9 cellular contexts compared by ENCODE assay signal in genomic region chrX:136694491-136695087, GRCh38. TPM values are rescaled to one million over a fixed set of nuclear protein-coding genes. Genes with fewer than 3 reads are reported as not detected.
A peak's percentile ranks its signal among the peaks of the same experiment; 100 is the strongest.
DNase-seq lines count a peak whose midpoint lies in the region; ATAC-seq and TF ChIP-seq lines count a peak whose summit lies in the region.
"Had no signal": no experiment of that assay in that cellular context is flagged by ENCODE, and none has a peak within 500 bp of the region (broad histone marks: within the 10 kb centered on the region; RNA-seq: fewer than 3 reads in every experiment).

No MANE protein-coding gene starts in this region.

- H3K36me3 ChIP-seq in thoracic aorta: peaks cover under 1% of the 10 kb centered on the region

- ATAC-seq in GM19025 (IDR thresholded peaks at IDR 0.05; ENCODE audit: low read depth, unreplicated experiment): peak; percentile 53
- peak; percentile 93 for ATAC-seq in HG03280 (IDR thresholded peaks at IDR 0.05; ENCODE audit: unreplicated experiment)
- ATAC-seq in thoracic aorta (ENCODE audit: insufficient number of reproducible peaks, low FRiP score, low read depth): no peak

- no peak overlapping the region for H3K27ac ChIP-seq in thoracic aorta

- no peaks in the 10 kb centered on the region for H3K27me3 ChIP-seq in thoracic aorta (replicated peaks; ENCODE audit: insufficient read depth)

- DNase-seq in DMS79 treated with DMSO at 0.1 percent for 48 hours (lab: John Stamatoyannopoulos, UW) (peak; percentile 25), NCI-H345 (lab: John Stamatoyannopoulos, UW) (peak; percentile 19), amniotic stem cell (lab: John Stamatoyannopoulos, UW) (peak; percentile 34), iris pigment epithelial cell (ENCODE audit: low read depth) (peak; percentile 62), thoracic aorta (ENCODE audit: low spot score) (no peak), mesenteric fat pad (ENCODE audit: low spot score) (no peak)

- no peaks in the 10 kb centered on the region for H3K9me3 ChIP-seq in thoracic aorta

- TF ChIP-seq CTCF in thoracic aorta (IDR thresholded peaks at IDR 0.05): peak; percentile 37

- no peaks in the 10 kb centered on the region for H3K4me1 ChIP-seq in thoracic aorta (ENCODE audit: control insufficient read depth in 1 of 2, low read depth in 2 of 2)

- no peak overlapping the region for H3K4me3 ChIP-seq in thoracic aorta

RNA-seq across cellular contexts. Expression of gene CD40LG, which starts 46.6 kb away (rescaled TPM):
- under 1 TPM in 1 of 2 donors, not detected in 1; 0.42 TPM for total RNA-seq in thoracic aorta
- not detected for total RNA-seq in mesenteric fat pad
- total RNA-seq: temporal lobe had no signal

Comparison
In these comparisons a context has a peak if more than half of its experiments do, and no peak if none do; other contexts are left out.
1. DNase-seq: peak in DMS79 treated with DMSO at 0.1 percent for 48 hours (single experiment), NCI-H345 (single experiment), amniotic stem cell (single experiment) and iris pigment epithelial cell (single experiment); none in thoracic aorta (single experiment) and mesenteric fat pad (single experiment).